In genomic region chr20:2663364-2663886, GRCh38 we compare ENCODE assay signal across 8 cellular contexts. TPM values are rescaled to one million over a fixed set of nuclear protein-coding genes. Genes with fewer than 3 reads are reported as not detected.
A peak's percentile ranks its signal among the peaks of the same experiment; 100 is the strongest.
DNase-seq lines count a peak whose midpoint lies in the region; ATAC-seq and TF ChIP-seq lines count a peak whose summit lies in the region.

No MANE protein-coding gene starts in this region.

- peaks cover 41 to 45% of the 10 kb centered on the region in 2 donors for H3K36me3 Mint-ChIP-seq in CD4-positive, alpha-beta memory T cell
- peaks cover 43% of the 10 kb centered on the region for H3K36me3 Mint-ChIP-seq in endothelial cell (ENCODE audit: low read depth, unreplicated experiment)

- DNase-seq in CD4-positive, alpha-beta memory T cell: no peak
- DNase-seq in NCI-H69 (lab: John Stamatoyannopoulos, UW): peak; percentile 13
- DNase-seq in endothelial cell (ENCODE audit: low spot score): no peak
- DNase-seq in middle frontal gyrus (ENCODE audit: extremely low spot score, low spot score): no peak
- DNase-seq in NCI-H1694 (lab: John Stamatoyannopoulos, UW): no peak

- H3K4me1 ChIP-seq in CD4-positive, alpha-beta memory T cell (ENCODE audit: insufficient read depth, low read length): peaks cover 13% of the 10 kb centered on the region
- peaks cover 12% of the 10 kb centered on the region for H3K4me1 ChIP-seq in neuron (ENCODE audit: insufficient read depth, low read length)

- no peak for TF ChIP-seq CTCF in endothelial cell (IDR thresholded peaks at IDR 0.05; ENCODE audit: unreplicated experiment)

- peak overlapping the region; percentile 90 to 100 (median 98) for H3K27ac Mint-ChIP-seq in CD4-positive, alpha-beta memory T cell
- H3K27ac Mint-ChIP-seq in endothelial cell (ENCODE audit: unreplicated experiment): peak overlapping the region; percentile 98

- H3K27me3 Mint-ChIP-seq in CD4-positive, alpha-beta memory T cell: no peaks in the 10 kb centered on the region
- H3K27me3 Mint-ChIP-seq in endothelial cell (ENCODE audit: unreplicated experiment): peaks cover 11% of the 10 kb centered on the region

- no peaks in the 10 kb centered on the region for H3K27me3 ChIP-seq in CD4-positive, alpha-beta memory T cell (ENCODE audit: insufficient read depth, low read length)
- H3K27me3 ChIP-seq in neuron (ENCODE audit: insufficient read depth, low read length): peaks cover 3% of the 10 kb centered on the region

- CTCF ChIA-PET in CD4-positive, alpha-beta memory T cell (lab: Charles Lee; ENCODE audit: partially characterized antibody): interaction anchor here (0.8 to 1.6 kb wide), 3 partner anchors 10 to 14 kb away, joined by 3 to 8 read pairs (median 5); no protein-coding TSS in a partner anchor

- peak overlapping the region; percentile 57 to 93 for H3K4me3 ChIP-seq in CD4-positive, alpha-beta memory T cell (ENCODE audit: low read length in 2 of 2)
- peak overlapping the region; percentile 86 for H3K4me3 ChIP-seq in neuron (ENCODE audit: low read length)

- peaks cover 18 to 39% (median 26%) of the 10 kb centered on the region in 4 donors for H3K4me1 Mint-ChIP-seq in CD4-positive, alpha-beta memory T cell
- peaks cover 25% of the 10 kb centered on the region for H3K4me1 Mint-ChIP-seq in endothelial cell (ENCODE audit: unreplicated experiment)

- POLR2A ChIA-PET in CD4-positive, alpha-beta memory T cell (lab: Charles Lee; ENCODE audit: partially characterized antibody): interaction anchor here (0.5 to 5.8 kb wide), 15 partner anchors 10 to 1532 kb away, joined by 3 to 180 read pairs (median 5); partner anchors contain the start of genes NOP56, PCED1A, SNRPB and VPS16

- ATAC-seq in GM21717 (IDR thresholded peaks at IDR 0.05; ENCODE audit: unreplicated experiment) (no peak), HG02759 (IDR thresholded peaks at IDR 0.05; ENCODE audit: unreplicated experiment) (no peak)

- H3K9me3 ChIP-seq in CD4-positive, alpha-beta memory T cell (ENCODE audit: control insufficient read depth in 1 of 2, low read length in 2 of 2): no peaks in the 10 kb centered on the region
- H3K9me3 ChIP-seq in neuron (ENCODE audit: low read length): no peaks in the 10 kb centered on the region

- intact Hi-C loops in CD4-positive, alpha-beta memory T cell (cut with micrococcal nuclease): loop anchor here (5.0 kb wide), 1 partner anchor 179 kb away; the partner anchor contains the start of genes PCED1A and VPS16

- H3K27ac ChIP-seq in CD4-positive, alpha-beta memory T cell (ENCODE audit: low read depth, low read length): peak overlapping the region; percentile 83

- H2AFZ ChIP-seq in neuron (ENCODE audit: low read depth, low read length): peak overlapping the region; percentile 20

- H3K4me3 Mint-ChIP-seq in CD4-positive, alpha-beta memory T cell: peak overlapping the region; percentile 87 to 98 (median 94)
- peak overlapping the region; percentile 95 for H3K4me3 Mint-ChIP-seq in endothelial cell (ENCODE audit: unreplicated experiment)

- peaks cover 0 to 5% (median 0%) of the 10 kb centered on the region in 8 donors for H3K9me3 Mint-ChIP-seq in CD4-positive, alpha-beta memory T cell
- no peaks in the 10 kb centered on the region for H3K9me3 Mint-ChIP-seq in endothelial cell (ENCODE audit: unreplicated experiment)

- H3K36me3 ChIP-seq in CD4-positive, alpha-beta memory T cell (ENCODE audit: insufficient read depth, low read length): peaks cover 27% of the 10 kb centered on the region
- peaks cover 31% of the 10 kb centered on the region for H3K36me3 ChIP-seq in neuron (ENCODE audit: insufficient read depth, low read length)

RNA-seq across cellular contexts. Expression of gene IDH3B, which starts 0.6 kb away (rescaled TPM):
- 10 to 100 TPM; 93.3 to 96.5 TPM for total RNA-seq in CD4-positive, alpha-beta memory T cell
- 100 to 1,000 TPM in 1 of 2 donors, 10 to 100 TPM in 1; 88.1 to 132 TPM for polyA plus RNA-seq in CD4-positive, alpha-beta memory T cell
- total RNA-seq in endothelial cell (ENCODE audit: unreplicated experiment): 136 TPM

RNA-seq across cellular contexts. Expression of gene NOP56, which starts 11.0 kb away (rescaled TPM):
- 100 to 1,000 TPM; 258 to 270 TPM for total RNA-seq in CD4-positive, alpha-beta memory T cell
- polyA plus RNA-seq in CD4-positive, alpha-beta memory T cell: 100 to 1,000 TPM in 1 of 2 donors, 10 to 100 TPM in 1; 83.4 to 136 TPM
- total RNA-seq in endothelial cell (ENCODE audit: unreplicated experiment): 144 TPM

RNA-seq across cellular contexts. Expression of gene EBF4, which starts 29.2 kb away (rescaled TPM):
- total RNA-seq in CD4-positive, alpha-beta memory T cell: 1 to 10 TPM; 2.8 to 3.1 TPM
- polyA plus RNA-seq in CD4-positive, alpha-beta memory T cell: under 1 TPM in 1 of 2 donors, not detected in 1; 0.65 TPM
- 5.9 TPM for total RNA-seq in endothelial cell (ENCODE audit: unreplicated experiment)
